14 cellular contexts compared by ENCODE assay signal in the genomic region with DNA sequence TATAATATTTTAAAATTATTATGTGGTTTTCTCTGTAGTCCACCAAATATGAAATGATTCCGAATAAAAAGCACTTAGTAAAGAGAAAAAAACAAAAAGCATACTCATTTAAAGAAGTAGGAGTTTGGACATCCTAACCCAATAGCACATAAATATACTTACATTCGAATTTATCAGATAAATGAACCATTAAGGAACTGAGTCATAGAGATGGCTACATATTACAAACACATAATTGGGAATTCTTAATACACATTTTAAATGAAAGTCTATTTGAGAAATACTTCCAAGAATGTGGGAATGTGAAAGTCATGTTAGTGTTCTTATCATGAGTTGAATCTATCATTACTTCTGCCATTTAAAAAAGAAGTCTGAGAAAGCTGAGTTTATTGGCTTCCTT.
DNase-seq lines count a peak whose midpoint lies in the region; ATAC-seq, FAIRE-seq and TF ChIP-seq lines count a peak whose summit lies in the region.
"Had no signal": no experiment of that assay in that cellular context is flagged by ENCODE, and none has a peak within 500 bp of the region (broad histone marks: within the 10 kb centered on the region; RNA-seq: fewer than 3 reads in every experiment).

No MANE protein-coding gene starts in this region.

- H3K9me3 Mint-ChIP-seq in natural killer cell treated with Interleukin-12 subunit alpha and Interleukin-12 subunit beta and Interleukin-15 and Interleukin-18, amount 100 ng/mL, for 72 hours = no peaks in the 10 kb centered on the region
- H3K9me3 Mint-ChIP-seq in natural killer cell = no peaks in the 10 kb centered on the region
- H3K9me3 Mint-ChIP-seq: activated CD4-positive, alpha-beta memory T cell treated with anti-CD3 and anti-CD28 coated beads, Interleukin-2, amount 10 ng/mL, durations not matched to agents 7 days and 5 days; stimulated activated naive B cell treated with anti-CD40 and anti-IgM and Interleukin-4, amounts not matched to agents 10 μg/mL and 1 μg/mL and 100 μg/mL, for 72 hours had no signal

- no peak overlapping the region for H3K27ac Mint-ChIP-seq in natural killer cell treated with Interleukin-12 subunit alpha and Interleukin-12 subunit beta and Interleukin-15 and Interleukin-18, amount 100 ng/mL, for 72 hours
- H3K27ac Mint-ChIP-seq in natural killer cell = peak overlapping the region in 1 of 2 donors; percentile 86
- H3K27ac Mint-ChIP-seq: progenitor cell of endocrine pancreas had no signal

- H3K4me2 ChIP-seq in HepG2 (ENCODE audit: low read depth, low read length) = no peak overlapping the region

- no peaks in the 10 kb centered on the region for H3K27me3 ChIP-seq in HUES48 (ENCODE audit: control insufficient read depth, insufficient read depth, low read length)
- H3K27me3 ChIP-seq in HepG2 (ENCODE audit: control insufficient read depth in 1 of 2, insufficient read depth in 2 of 2, low read length in 2 of 2) = no peaks in the 10 kb centered on the region
- H3K27me3 ChIP-seq: colonic mucosa, SJCRH30, testis had no signal

- peaks cover 12% of the 10 kb centered on the region for H3K36me3 Mint-ChIP-seq in natural killer cell treated with Interleukin-12 subunit alpha and Interleukin-12 subunit beta and Interleukin-15 and Interleukin-18, amount 100 ng/mL, for 72 hours
- peaks cover 11% of the 10 kb centered on the region for H3K36me3 Mint-ChIP-seq in natural killer cell

- no peaks in the 10 kb centered on the region; the same call in 1 of the 2 replicates for H4K20me1 ChIP-seq in HepG2 (ENCODE audit: insufficient read depth, low read length)

- FAIRE-seq in islet of Langerhans (lab: Jason Lieb, UNC) (peak; percentile 45), HepG2 (lab: Jason Lieb, UNC) (no peak), GM19239 (lab: Jason Lieb, UNC) (no peak)

- peaks cover 3% of the 10 kb centered on the region; the same call in 1 of the 2 replicates for H3K4me1 ChIP-seq in HUES48 (ENCODE audit: control insufficient read depth, insufficient read depth, low read length)
- H3K4me1 ChIP-seq in HepG2 (ENCODE audit: insufficient read depth, low read length) = no peaks in the 10 kb centered on the region
- H3K4me1 ChIP-seq: colonic mucosa, testis had no signal

- peaks cover 88% of the 10 kb centered on the region for H3K36me3 ChIP-seq in HUES48 (ENCODE audit: control insufficient read depth, insufficient read depth, low read length)
- H3K36me3 ChIP-seq in HepG2 (replicated peaks in 1 of 2; ENCODE audit: control insufficient read depth in 1 of 2, insufficient read depth in 2 of 2, low read length in 2 of 2) = peaks cover 24 to 80% of the 10 kb centered on the region in 2 experiments

- H3K79me2 ChIP-seq in HepG2 (ENCODE audit: insufficient read depth, low read length) = no peaks in the 10 kb centered on the region

- no peak overlapping the region for H3K9ac ChIP-seq in HUES48 (ENCODE audit: low read depth, low read length)
- no peak overlapping the region for H3K9ac ChIP-seq in HepG2 (ENCODE audit: insufficient read depth, low read depth, low read length)

- no peak for TF ChIP-seq RAD21 in HepG2 (CRISPR knock-in tag; IDR thresholded peaks at IDR 0.05)

- TF ChIP-seq CTCF in natural killer cell (IDR thresholded peaks at IDR 0.05) (no peak), HepG2 (CRISPR knock-in tag; IDR thresholded peaks at IDR 0.05) (no peak)

- BruUV-seq in HepG2 (replicated peaks; lab: Mats Ljungman, UMichigan) = no TSS peak

- CTCF ChIA-PET in HepG2 (lab: Yijun Ruan, JAX; ENCODE audit: low intra/inter-chr PET ratio, low total read pairs) = interaction anchor here (1.4 to 3.7 kb wide), 2 partner anchors 137 to 198 kb away, joined by 4 to 46 read pairs; no protein-coding TSS in a partner anchor

- peak overlapping the region; percentile 53 for H3K4me3 Mint-ChIP-seq in natural killer cell treated with Interleukin-12 subunit alpha and Interleukin-12 subunit beta and Interleukin-15 and Interleukin-18, amount 100 ng/mL, for 72 hours
- no peak overlapping the region for H3K4me3 Mint-ChIP-seq in natural killer cell
- H3K4me3 Mint-ChIP-seq: stimulated activated naive B cell treated with anti-CD40 and anti-IgM and Interleukin-4, amounts not matched to agents 10 μg/mL and 1 μg/mL and 100 μg/mL, for 72 hours had no signal

- peak overlapping the region; percentile 36 for H3K27ac ChIP-seq in HUES48 (ENCODE audit: low read depth, low read length)
- H3K27ac ChIP-seq in HepG2 (ENCODE audit: extremely low read length, insufficient read depth, low read length) = no peak overlapping the region
- H3K27ac ChIP-seq: colonic mucosa, testis had no signal

- TF ChIP-seq EP300 in HepG2 (IDR thresholded peaks at IDR 0.05; ENCODE audit: low read depth in 2 of 2, low read length in 2 of 2) = no peak
- TF ChIP-seq EP300 in HepG2 (CRISPR knock-in tag; IDR thresholded peaks at IDR 0.05; ENCODE audit: borderline replicate concordance) = no peak

- in situ Hi-C loops in HepG2 (cut with HindIII; ENCODE audit: extremely low pct_ligation_motif_present, low pct_unique_long_range_greater_than_20kb) = loop anchor here (5.0 kb wide), 1 partner anchor 137 kb away; no protein-coding TSS in a partner anchor

- peaks cover 13 to 19% of the 10 kb centered on the region in 2 donors for H3K4me1 Mint-ChIP-seq in natural killer cell treated with Interleukin-12 subunit alpha and Interleukin-12 subunit beta and Interleukin-15 and Interleukin-18, amount 100 ng/mL, for 72 hours (ENCODE audit: low read depth in 2 of 2)
- H3K4me1 Mint-ChIP-seq in natural killer cell = peaks cover 8 to 12% of the 10 kb centered on the region in 2 donors

- H3K9me3 ChIP-seq in HUES48 (ENCODE audit: control insufficient read depth, insufficient read depth, low read length) (no peaks in the 10 kb centered on the region), HepG2 (ENCODE audit: low read length) (no peaks in the 10 kb centered on the region)
- H3K9me3 ChIP-seq: colonic mucosa, SJCRH30, testis had no signal

- intact Hi-C loops in natural killer cell (cut with micrococcal nuclease) (loop anchor here (1.0 to 2.0 kb wide), 3 partner anchors 75 to 198 kb away; partner anchors contain the start of gene USP24), HepG2 (cut with micrococcal nuclease; ENCODE audit: unreplicated experiment) (loop anchor here (1.0 to 5.0 kb wide), 2 partner anchors 137 to 197 kb away; no protein-coding TSS in a partner anchor)

- H3K27me3 Mint-ChIP-seq in natural killer cell treated with Interleukin-12 subunit alpha and Interleukin-12 subunit beta and Interleukin-15 and Interleukin-18, amount 100 ng/mL, for 72 hours = no peaks in the 10 kb centered on the region
- no peaks in the 10 kb centered on the region for H3K27me3 Mint-ChIP-seq in natural killer cell (ENCODE audit: low read depth in 2 of 2)
- H3K27me3 Mint-ChIP-seq: activated CD4-positive, alpha-beta memory T cell treated with anti-CD3 and anti-CD28 coated beads, Interleukin-2, amount 10 ng/mL, durations not matched to agents 7 days and 5 days; progenitor cell of endocrine pancreas; stimulated activated naive B cell treated with anti-CD40 and anti-IgM and Interleukin-4, amounts not matched to agents 10 μg/mL and 1 μg/mL and 100 μg/mL, for 72 hours had no signal

- ATAC-seq in natural killer cell treated with Interleukin-12 subunit alpha and Interleukin-12 subunit beta and Interleukin-15 and Interleukin-18, amount 100 ng/mL, for 72 hours = no peak
- ATAC-seq in natural killer cell (no peak), HepG2 (no peak)

- 97% methylated on average over 2 of the region's 2 CpGs for WGBS in HepG2 (ENCODE audit: low lambda C conversion rate)

- POLR2A ChIA-PET in HepG2 (lab: Yijun Ruan, JAX) = no interaction called here

- no peak for TF ChIP-seq POLR2A in HepG2 (IDR thresholded peaks at IDR 0.05; ENCODE audit: insufficient read depth in 1 of 2, low read depth in 2 of 2, low read length in 2 of 2)

- H2AFZ ChIP-seq in HepG2 (ENCODE audit: low read length) = no peak overlapping the region

- no peak overlapping the region for H3K4me3 ChIP-seq in HUES48 (ENCODE audit: low read depth, low read length)
- no peak overlapping the region for H3K4me3 ChIP-seq in HepG2 (replicated peaks in 1 of 3; ENCODE audit: insufficient read depth in 1 of 3, low read depth in 2 of 3, low read length in 3 of 3)
- H3K4me3 ChIP-seq: colonic mucosa, SJCRH30, testis had no signal

- DNase-seq in natural killer cell treated with Interleukin-12 subunit alpha and Interleukin-12 subunit beta and Interleukin-15 and Interleukin-18, amount 100 ng/mL, for 72 hours (ENCODE audit: low spot score) = no peak
- DNase-seq in natural killer cell (no peak), HepG2 (ENCODE audit: low spot score) (no peak), GM19239 (ENCODE audit: insufficient read length, low spot score) (no peak)
- DNase-seq in stimulated activated naive CD4-positive, alpha-beta T cell treated with Interleukin-2 at 50 U/mL for 16 hours (lab: John Stamatoyannopoulos, UW) = no peak
- DNase-seq: GOT3 had no signal

TF ChIP-seq in HepG2, 621 proteins besides CTCF, POLR2A, EP300 and RAD21:
- TF ChIP-seq ZNF33A (CRISPR knock-in tag; IDR thresholded peaks at IDR 0.05; ENCODE audit: borderline replicate concordance) (no peak), ZNF207 (IDR thresholded peaks at IDR 0.05; ENCODE audit: borderline replicate concordance) (no peak), ZNF121 (CRISPR knock-in tag; IDR thresholded peaks at IDR 0.05) (no peak), NFIB (CRISPR knock-in tag; IDR thresholded peaks at IDR 0.05; ENCODE audit: borderline replicate concordance) (no peak), USF2 (IDR thresholded peaks at IDR 0.05; ENCODE audit: low read depth, low read length) (no peak), USF2 (CRISPR knock-in tag; IDR thresholded peaks at IDR 0.05; ENCODE audit: borderline replicate concordance) (no peak)
